In genomic region chr19:33273881-33274662, GRCh38 we compare ENCODE assay signal across 1 cellular context.
TF ChIP-seq lines count a peak whose summit lies in the region.

No MANE protein-coding gene starts in this region.

TF ChIP-seq in HCT116, 20 proteins besides CTCF, POLR2A, EP300 and RAD21 (continued from another document):
- TF ChIP-seq REST (IDR thresholded peaks at IDR 0.05; ENCODE audit: low read depth) (no peak), ATF3 (IDR thresholded peaks at IDR 0.05) (no peak), SIN3A (IDR thresholded peaks at IDR 0.05; ENCODE audit: low read depth) (no peak), TCF7L2 (IDR thresholded peaks at IDR 0.05; ENCODE audit: borderline replicate concordance, extremely low read depth, insufficient read depth, insufficient read length) (no peak), SRF (IDR thresholded peaks at IDR 0.05; ENCODE audit: low read depth) (no peak), EGR1 (IDR thresholded peaks at IDR 0.05; ENCODE audit: low read depth) (no peak), EZH2phosphoT487 (IDR thresholded peaks at IDR 0.05; ENCODE audit: borderline replicate concordance) (no peak), ELF1 (IDR thresholded peaks at IDR 0.05; ENCODE audit: borderline replicate concordance, low read depth) (no peak), ZBTB33 (IDR thresholded peaks at IDR 0.05; ENCODE audit: extremely low read depth, insufficient replicate concordance, low read length) (no peak), ZNF274 (IDR thresholded peaks at IDR 0.05; ENCODE audit: low read depth, low read length) (no peak), MAX (IDR thresholded peaks at IDR 0.05) (no peak), JUND (IDR thresholded peaks at IDR 0.05) (no peak)
